In genomic region chr10:114402871-114403544, GRCh38 we compare ENCODE assay signal across 8 cellular contexts. TPM values are rescaled to one million over a fixed set of nuclear protein-coding genes. Genes with fewer than 3 reads are reported as not detected.
A peak's percentile ranks its signal among the peaks of the same experiment; 100 is the strongest.
DNase-seq lines count a peak whose midpoint lies in the region; ATAC-seq and TF ChIP-seq lines count a peak whose summit lies in the region.
"Had no signal": no experiment of that assay in that cellular context is flagged by ENCODE, and none has a peak within 500 bp of the region (broad histone marks: within the 10 kb centered on the region; RNA-seq: fewer than 3 reads in every experiment).

No MANE protein-coding gene starts in this region.

- TF ChIP-seq CTCF in choroid plexus epithelial cell (conservative IDR thresholded peaks at IDR 0.05; ENCODE audit: low read depth, low read length) (no peak), lung (IDR thresholded peaks at IDR 0.05; ENCODE audit: control extremely low read depth, extremely low read depth) (no peak)

- peak overlapping the region; percentile 54 for H3K4me3 ChIP-seq in NT2/D1 (ENCODE audit: insufficient read length, low read depth)
- H3K4me3 ChIP-seq in choroid plexus epithelial cell (ENCODE audit: low read depth, low read length), result peak overlapping the region; percentile 49
- peak overlapping the region; percentile 33 for H3K4me3 ChIP-seq in lung
- H3K4me3 ChIP-seq in thymus (ENCODE audit: low read length), result peak overlapping the region; percentile 30

- H3K27me3 ChIP-seq in NT2/D1 (ENCODE audit: insufficient read depth, insufficient read length), result peaks cover 45% of the 10 kb centered on the region
- no peaks in the 10 kb centered on the region for H3K27me3 ChIP-seq in lung (ENCODE audit: control insufficient read depth, insufficient read depth)
- H3K27me3 ChIP-seq in thymus (ENCODE audit: control insufficient read depth, insufficient read depth), result peaks cover 40% of the 10 kb centered on the region

- DNase-seq in NT2/D1 (ENCODE audit: low read depth, low spot score), result no peak
- DNase-seq in choroid plexus epithelial cell (ENCODE audit: low read depth), result no peak
- DNase-seq in lung (ENCODE audit: low spot score), result no peak
- no peak for DNase-seq in NCI-H1930 (lab: John Stamatoyannopoulos, UW)
- DNase-seq: NCI-H1436 had no signal

- peak overlapping the region; percentile 67 for H3K9ac ChIP-seq in NT2/D1 (ENCODE audit: insufficient read length, low read depth)

- H3K27ac ChIP-seq in lung (ENCODE audit: low read depth in 1 of 2, low read length in 1 of 2) (no peak overlapping the region), thymus (ENCODE audit: low read depth) (peak overlapping the region; percentile 58)

- ATAC-seq in lung (ENCODE audit: insufficient read depth, low FRiP score) (no peak), GM21515 (IDR thresholded peaks at IDR 0.05; ENCODE audit: unreplicated experiment) (no peak), GM19328 (IDR thresholded peaks at IDR 0.05; ENCODE audit: unreplicated experiment) (no peak)

- 15 to 22% methylated on average over 17 of the region's 17 CpGs for WGBS in lung, 2 donors
- 8% methylated on average over 17 of the region's 17 CpGs for WGBS in thymus

- H3K36me3 ChIP-seq in NT2/D1 (ENCODE audit: insufficient read depth, insufficient read length, low read length) (peaks cover 3% of the 10 kb centered on the region), lung (ENCODE audit: control insufficient read depth in 2 of 2, insufficient read depth in 2 of 2, low read length in 2 of 2) (no peaks in the 10 kb centered on the region), thymus (ENCODE audit: control insufficient read depth, insufficient read depth) (no peaks in the 10 kb centered on the region)

- H3K4me1 ChIP-seq in NT2/D1 (ENCODE audit: insufficient read depth, insufficient read length), result peaks cover 2% of the 10 kb centered on the region
- peaks cover 0 to 9% of the 10 kb centered on the region in 2 donors for H3K4me1 ChIP-seq in lung (ENCODE audit: control insufficient read depth in 2 of 2, insufficient read depth in 2 of 2, low read length in 2 of 2)
- H3K4me1 ChIP-seq in thymus (ENCODE audit: control insufficient read depth, insufficient read depth, low read length), result no peaks in the 10 kb centered on the region

- H3K9me3 ChIP-seq in NT2/D1 (ENCODE audit: insufficient read depth, low read length), result no peaks in the 10 kb centered on the region
- H3K9me3 ChIP-seq in lung (ENCODE audit: control insufficient read depth in 2 of 2, insufficient read depth in 1 of 2, low read length in 1 of 2), result peaks cover 0 to 2% of the 10 kb centered on the region in 2 donors
- peaks cover 1% of the 10 kb centered on the region for H3K9me3 ChIP-seq in thymus (ENCODE audit: control insufficient read depth)

RNA-seq across cellular contexts. Expression of gene AFAP1L2, which starts 1.3 kb away (rescaled TPM):
- total RNA-seq in lung, result 10 to 100 TPM in 1 of 2 donors, 1 to 10 TPM in 1; 6.1 to 21.0 TPM
- polyA plus RNA-seq in lung (1 to 10 TPM; 2.0 to 5.6 TPM), thymus (21.3 TPM)
